In the genomic region with DNA sequence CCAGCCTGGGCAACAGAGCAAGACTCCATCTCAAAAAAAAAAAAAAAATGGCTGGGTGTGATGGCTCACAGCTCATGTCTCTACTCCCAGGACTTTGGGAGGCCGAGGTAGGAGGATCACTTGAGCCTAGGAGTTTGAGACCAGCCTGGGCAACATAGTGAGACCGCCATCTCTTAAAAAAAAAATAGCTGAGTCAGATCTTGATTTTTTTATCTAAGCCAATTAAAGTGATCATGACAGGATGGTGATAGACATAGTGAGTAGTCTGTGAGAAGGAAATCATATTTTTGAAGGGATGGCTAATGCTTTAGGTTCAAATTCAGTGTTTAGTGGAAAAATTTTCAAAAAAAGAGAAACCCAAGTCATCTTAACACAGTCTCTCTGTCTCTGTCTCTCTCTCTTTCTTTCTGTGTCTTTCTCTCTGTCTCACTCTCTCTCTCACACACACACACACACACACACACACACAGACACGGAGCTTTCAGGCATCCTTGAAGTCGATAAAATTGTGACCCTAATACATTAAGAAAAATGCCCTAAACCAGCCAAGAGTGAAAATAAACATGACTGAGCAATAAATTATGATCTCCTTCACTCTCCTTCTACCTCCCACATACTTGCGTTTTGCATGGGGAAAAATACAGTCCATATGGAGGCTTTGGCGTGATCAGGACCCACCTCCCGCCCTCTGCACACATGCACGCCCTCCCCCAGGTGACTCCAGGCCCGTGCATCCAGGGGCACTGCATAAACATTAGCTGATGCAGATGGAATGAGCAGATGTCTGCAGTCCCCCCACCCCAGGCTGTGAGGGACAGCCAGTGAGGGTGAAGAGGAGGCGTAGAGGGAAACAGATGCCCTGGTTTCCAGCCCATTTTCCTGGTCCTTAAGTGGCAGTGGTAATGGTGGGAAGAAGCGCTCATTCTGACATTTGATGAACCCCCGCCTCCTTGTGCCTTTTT, we compare ENCODE assay signal across 14 cellular contexts.
DNase-seq lines count a peak whose midpoint lies in the region; ATAC-seq and TF ChIP-seq lines count a peak whose summit lies in the region.
"Had no signal": no experiment of that assay in that cellular context is flagged by ENCODE, and none has a peak within 500 bp of the region (broad histone marks: within the 10 kb centered on the region; RNA-seq: fewer than 3 reads in every experiment).

No MANE protein-coding gene starts in this region.

- H3K4me1 Mint-ChIP-seq in H9 = peaks cover 28% of the 10 kb centered on the region in 2 experiments

- H3K9me3 Mint-ChIP-seq in H9 = no peaks in the 10 kb centered on the region
- H3K9me3 Mint-ChIP-seq: activated naive CD4-positive, alpha-beta T cell treated with anti-CD3 and anti-CD28 coated beads, Interleukin-2, amount 50 U/mL, for 72 hours had no signal

- no peak overlapping the region for H3K4me3 Mint-ChIP-seq in H9

- H3K27ac ChIP-seq in H9 (ENCODE audit: insufficient read length, low read depth, low read length) (no peak overlapping the region), WERI-Rb-1 (peak overlapping the region; percentile 48), OCI-LY7 (ENCODE audit: low read depth, low read length, poor library complexity, severe bottlenecking) (no peak overlapping the region)
- H3K27ac ChIP-seq: esophagus muscularis mucosa had no signal

- POLR2A ChIA-PET in OCI-LY7 (lab: Charles Lee) = interaction anchor here (1.1 kb wide), 1 partner anchor 13 kb away, joined by 3 read pairs; no protein-coding TSS in a partner anchor

- no peak for TF ChIP-seq CTCF in AG10803 (conservative IDR thresholded peaks at IDR 0.05; ENCODE audit: low read length)
- no peak for TF ChIP-seq CTCF in H9 (conservative IDR thresholded peaks at IDR 0.05)
- no peak for TF ChIP-seq CTCF in WERI-Rb-1 (IDR thresholded peaks at IDR 0.05; ENCODE audit: low read depth, low read length)
- TF ChIP-seq CTCF in kidney epithelial cell (IDR thresholded peaks at IDR 0.05; ENCODE audit: insufficient read depth, low read length, poor library complexity, severe bottlenecking) = no peak
- TF ChIP-seq CTCF in OCI-LY7 (conservative IDR thresholded peaks at IDR 0.05; ENCODE audit: low read length) = no peak

- H3K4me3 ChIP-seq in AG10803 (ENCODE audit: low read length) (no peak overlapping the region), WERI-Rb-1 (ENCODE audit: low read depth, low read length) (no peak overlapping the region), kidney epithelial cell (ENCODE audit: low read depth, low read length) (no peak overlapping the region), OCI-LY7 (ENCODE audit: low read depth, low read length, poor library complexity, severe bottlenecking) (no peak overlapping the region)
- H3K4me3 ChIP-seq: esophagus muscularis mucosa had no signal

- no peak overlapping the region for H2BK15ac ChIP-seq in H9 (ENCODE audit: low read depth, low read length)

- no peaks in the 10 kb centered on the region for H3K23me2 ChIP-seq in H9 (ENCODE audit: insufficient read length, low read depth, low read length, poor library complexity, severe bottlenecking)

- H2BK20ac ChIP-seq in H9 (ENCODE audit: low read depth, low read length, poor library complexity, severe bottlenecking) = no peak overlapping the region

- H3K27me3 Mint-ChIP-seq in H9 (ENCODE audit: low read depth) = no peaks in the 10 kb centered on the region

- H3K4ac ChIP-seq in H9 (ENCODE audit: low read depth, low read length) = no peak overlapping the region

- no peak for ATAC-seq in HG03439 (IDR thresholded peaks at IDR 0.05; ENCODE audit: unreplicated experiment)
- ATAC-seq: activated naive CD4-positive, alpha-beta T cell treated with anti-CD3 and anti-CD28 coated beads, Interleukin-2, amount 50 U/mL, for 72 hours had no signal

- no peaks in the 10 kb centered on the region for H4K20me1 ChIP-seq in H9 (ENCODE audit: control insufficient read depth, insufficient read depth, insufficient read length)
- no peaks in the 10 kb centered on the region for H4K20me1 ChIP-seq in OCI-LY7 (ENCODE audit: insufficient read depth, low read length)

- peak overlapping the region; percentile 49; the same call in 1 of the 2 replicates for H3K14ac ChIP-seq in H9 (ENCODE audit: insufficient read depth, low read length)

- H3K4me2 ChIP-seq in H9 (ENCODE audit: insufficient read depth, insufficient read length, low read length) (no peak overlapping the region), OCI-LY7 (ENCODE audit: low read length) (no peak overlapping the region)

- no peaks in the 10 kb centered on the region for H3K79me1 ChIP-seq in H9 (ENCODE audit: insufficient read depth, low read depth, low read length, poor library complexity, severe bottlenecking)

- H3K36me3 ChIP-seq in WERI-Rb-1 = no peaks in the 10 kb centered on the region
- no peaks in the 10 kb centered on the region for H3K36me3 ChIP-seq in kidney epithelial cell (ENCODE audit: control insufficient read depth, insufficient read depth, low read length)
- H3K36me3 ChIP-seq in OCI-LY7 (ENCODE audit: insufficient read depth, low read length) = no peaks in the 10 kb centered on the region
- H3K36me3 ChIP-seq: esophagus muscularis mucosa had no signal

- H3K79me2 ChIP-seq in H9 (ENCODE audit: insufficient read depth, low read length) (no peaks in the 10 kb centered on the region), OCI-LY7 (ENCODE audit: insufficient read depth, low read depth, low read length) (no peaks in the 10 kb centered on the region)

- H4K5ac ChIP-seq in H9 (ENCODE audit: insufficient read length, low read depth, low read length) = no peak overlapping the region

- H3K36me3 Mint-ChIP-seq in H9 (ENCODE audit: insufficient read depth in 1 of 3, low read depth in 3 of 3) = no peaks in the 10 kb centered on the region
- H3K36me3 Mint-ChIP-seq: activated naive CD4-positive, alpha-beta T cell treated with anti-CD3 and anti-CD28 coated beads, Interleukin-2, amount 50 U/mL, for 72 hours had no signal

- intact Hi-C loops in OCI-LY7 (cut with micrococcal nuclease; ENCODE audit: unreplicated experiment) = no loop called here

- H2AFZ ChIP-seq in H9 (ENCODE audit: low read length) (no peak overlapping the region), OCI-LY7 (ENCODE audit: low read length) (no peak overlapping the region)

- no peak overlapping the region for H2BK12ac ChIP-seq in H9 (ENCODE audit: insufficient read length, low read depth, low read length)

- H3K9ac ChIP-seq in H9 (ENCODE audit: extremely low read depth, insufficient read length, low read length) = no peak overlapping the region

- no TSS peak for BruUV-seq in OCI-LY7 (replicated peaks; lab: Mats Ljungman, UMichigan)

- peak overlapping the region; percentile 71 for H3K18ac ChIP-seq in H9 (ENCODE audit: insufficient read length, low read depth, low read length)

- no peak overlapping the region for H4K8ac ChIP-seq in H9 (replicated peaks; ENCODE audit: insufficient read length, low read depth, low read length)

- H3T11ph ChIP-seq in H9 (ENCODE audit: low read length) = no peak overlapping the region

- H3K9me3 ChIP-seq in H9 (ENCODE audit: control insufficient read depth, low read depth, low read length) = no peaks in the 10 kb centered on the region
- no peaks in the 10 kb centered on the region for H3K9me3 ChIP-seq in WERI-Rb-1 (ENCODE audit: severe bottlenecking)
- no peaks in the 10 kb centered on the region for H3K9me3 ChIP-seq in OCI-LY7 (ENCODE audit: low read length)
- H3K9me3 ChIP-seq: esophagus muscularis mucosa had no signal

- CTCF ChIA-PET in OCI-LY7 (lab: Charles Lee; ENCODE audit: unreplicated experiment) = no interaction called here

- H4K91ac ChIP-seq in H9 (ENCODE audit: insufficient read length, low read depth, low read length) = no peak overlapping the region

- H3K23ac ChIP-seq in H9 (ENCODE audit: insufficient read length, low read depth, low read length) = no peak overlapping the region

- DNase-seq in AG10803 (ENCODE audit: low read depth) (peak; percentile 40), H9 (no peak), WERI-Rb-1 (peak; percentile 96), kidney epithelial cell (ENCODE audit: low read depth) (peak; percentile 10), OCI-LY7 (ENCODE audit: low spot score) (no peak), A172 (ENCODE audit: low spot score) (no peak)
- DNase-seq in activated naive CD4-positive, alpha-beta T cell treated with anti-CD3 and anti-CD28 coated beads, Interleukin-2, amount 50 U/mL, for 16 hours = no peak
- DNase-seq: activated CD4-positive, alpha-beta T cell treated with anti-CD3 and anti-CD28 coated beads for 1 hour; head of caudate nucleus; NCI-H2107; retina had no signal

- no peaks in the 10 kb centered on the region for H3K9me2 ChIP-seq in OCI-LY7 (ENCODE audit: insufficient read depth, low read length)

- no peaks in the 10 kb centered on the region for H3K27me3 ChIP-seq in H9 (ENCODE audit: insufficient read depth, low read length)
- H3K27me3 ChIP-seq in WERI-Rb-1 (ENCODE audit: insufficient read depth, low read depth, severe bottlenecking) = no peaks in the 10 kb centered on the region
- H3K27me3 ChIP-seq in kidney epithelial cell (ENCODE audit: control insufficient read depth, insufficient read depth, low read length) = no peaks in the 10 kb centered on the region
- H3K27me3 ChIP-seq: esophagus muscularis mucosa had no signal

- H3K4me1 ChIP-seq in H9 (ENCODE audit: insufficient read depth, low read length) (peaks cover 6% of the 10 kb centered on the region; the same call in 1 of the 2 replicates), OCI-LY7 (ENCODE audit: insufficient read depth, low read length, poor library complexity, severe bottlenecking) (no peaks in the 10 kb centered on the region)
- H3K4me1 ChIP-seq: esophagus muscularis mucosa had no signal

- no peak overlapping the region for H2BK120ac ChIP-seq in H9 (ENCODE audit: low read depth, low read length, poor library complexity, severe bottlenecking)

- WGBS in H9 (ENCODE audit: extremely low coverage, insufficient read length, low lambda C conversion rate) = no CpG with 5 or more reads among the region's 12 CpGs

- no peak overlapping the region; a peak in 1 of 7 replicates for H3K27ac Mint-ChIP-seq in H9

- H2AK5ac ChIP-seq in H9 (ENCODE audit: insufficient read length, low read length) = no peak overlapping the region

- H3K56ac ChIP-seq in H9 (ENCODE audit: insufficient read length, low read depth, low read length) = no peak overlapping the region

- no peak overlapping the region for H2BK5ac ChIP-seq in H9 (ENCODE audit: insufficient read length, low read length)

Comparison
In these comparisons a context has a peak if more than half of its experiments do, and no peak if none do; other contexts are left out.
1. DNase-seq: peak in AG10803 (single experiment), WERI-Rb-1 (single experiment) and kidney epithelial cell (single experiment); none in H9 (single experiment), OCI-LY7 (single experiment), A172 (single experiment) and activated naive CD4-positive, alpha-beta T cell treated with anti-CD3 and anti-CD28 coated beads, Interleukin-2, amount 50 U/mL, for 16 hours (single experiment).